ENCODE assay signal across 18 cellular contexts in genomic region chr18:79006106-79006795, GRCh38. TPM values are rescaled to one million over a fixed set of nuclear protein-coding genes. Genes with fewer than 3 reads are reported as not detected.
DNase-seq lines count a peak whose midpoint lies in the region; ATAC-seq and TF ChIP-seq lines count a peak whose summit lies in the region.
"Had no signal": no experiment of that assay in that cellular context is flagged by ENCODE, and none has a peak within 500 bp of the region (broad histone marks: within the 10 kb centered on the region; RNA-seq: fewer than 3 reads in every experiment).

No MANE protein-coding gene starts in this region.

- 0 out of 2 replicates have a peak, but pooled peaks cover 5% of the 10 kb centered on the region for H3K9me3 Mint-ChIP-seq in WTC11
- no peaks in the 10 kb centered on the region for H3K9me3 Mint-ChIP-seq in stimulated activated memory B cell treated with anti-CD40 and anti-IgM and Interleukin-4, amounts not matched to agents 10 μg/mL and 1 μg/mL and 100 μg/mL, for 72 hours
- H3K9me3 Mint-ChIP-seq: CD4-positive, alpha-beta T cell; IgD-negative memory B cell had no signal

- intact Hi-C loops in Right ventricle myocardium superior (cut with DNase I) (no loop called here), Right ventricle myocardium inferior (cut with DNase I) (no loop called here)

- no peak for TF ChIP-seq CTCF in WTC11 (IDR thresholded peaks at IDR 0.05)

- ATAC-seq in Right ventricle myocardium superior (ENCODE audit: poor library complexity) (no peak), Right ventricle myocardium inferior (no peak), WTC11 (peak; percentile 12), GM18873 (IDR thresholded peaks at IDR 0.05; ENCODE audit: low FRiP score, unreplicated experiment) (no peak)
- ATAC-seq in stimulated activated memory B cell treated with anti-CD40 and anti-IgM and Interleukin-4, amounts not matched to agents 10 μg/mL and 1 μg/mL and 100 μg/mL, for 72 hours = peak; percentile 55
- ATAC-seq: A549 had no signal

- DNase-seq in Right ventricle myocardium superior (peak; percentile 34), Right ventricle myocardium inferior (ENCODE audit: missing footprints) (no peak), WTC11 (ENCODE audit: low spot score) (no peak), HK-2 (ENCODE audit: unreplicated experiment) (no peak), cerebellar cortex (ENCODE audit: low spot score) (no peak)
- DNase-seq: AML-193; Caco-2; CD4-positive, alpha-beta T cell; DMS153; DMS79; GDM1; GOT3; HCEC 1CT; KG1 had no signal

- no peaks in the 10 kb centered on the region for H3K4me1 Mint-ChIP-seq in WTC11
- no peaks in the 10 kb centered on the region for H3K4me1 Mint-ChIP-seq in stimulated activated memory B cell treated with anti-CD40 and anti-IgM and Interleukin-4, amounts not matched to agents 10 μg/mL and 1 μg/mL and 100 μg/mL, for 72 hours
- H3K4me1 Mint-ChIP-seq: IgD-negative memory B cell had no signal

- H3K4me3 Mint-ChIP-seq in WTC11 = no peak overlapping the region
- H3K4me3 Mint-ChIP-seq in stimulated activated memory B cell treated with anti-CD40 and anti-IgM and Interleukin-4, amounts not matched to agents 10 μg/mL and 1 μg/mL and 100 μg/mL, for 72 hours = no peak overlapping the region
- H3K4me3 Mint-ChIP-seq: CD4-positive, alpha-beta T cell; IgD-negative memory B cell had no signal

- no peak overlapping the region for H3K27ac Mint-ChIP-seq in WTC11
- H3K27ac Mint-ChIP-seq in stimulated activated memory B cell treated with anti-CD40 and anti-IgM and Interleukin-4, amounts not matched to agents 10 μg/mL and 1 μg/mL and 100 μg/mL, for 72 hours = no peak overlapping the region
- H3K27ac Mint-ChIP-seq: CD4-positive, alpha-beta T cell; IgD-negative memory B cell had no signal

- POLR2A ChIA-PET in WTC11 (lab: Charles Lee) = no interaction called here

- peaks cover 15% of the 10 kb centered on the region for H3K36me3 Mint-ChIP-seq in WTC11
- H3K36me3 Mint-ChIP-seq in stimulated activated memory B cell treated with anti-CD40 and anti-IgM and Interleukin-4, amounts not matched to agents 10 μg/mL and 1 μg/mL and 100 μg/mL, for 72 hours = no peaks in the 10 kb centered on the region
- H3K36me3 Mint-ChIP-seq: IgD-negative memory B cell had no signal

- CTCF ChIA-PET in WTC11 (lab: Charles Lee) = no interaction called here

- no peaks in the 10 kb centered on the region for H3K27me3 Mint-ChIP-seq in WTC11 (ENCODE audit: low read depth)
- H3K27me3 Mint-ChIP-seq in stimulated activated memory B cell treated with anti-CD40 and anti-IgM and Interleukin-4, amounts not matched to agents 10 μg/mL and 1 μg/mL and 100 μg/mL, for 72 hours = peaks cover 9% of the 10 kb centered on the region
- H3K27me3 Mint-ChIP-seq: IgD-negative memory B cell had no signal

TF ChIP-seq in WTC11, 78 proteins besides CTCF, POLR2A, EP300 and RAD21:
- no peak for TF ChIP-seq GRHL2 (CRISPR knock-in tag; IDR thresholded peaks at IDR 0.05; ENCODE audit: insufficient replicate concordance, severe bottlenecking)
- TF ChIP-seq OVOL2 (CRISPR knock-in tag; IDR thresholded peaks at IDR 0.05; ENCODE audit: borderline replicate concordance) = no peak
- TF ChIP-seq ZSCAN18 (CRISPR knock-in tag; IDR thresholded peaks at IDR 0.05) = no peak
- no peak for TF ChIP-seq ZNF232 (CRISPR knock-in tag; IDR thresholded peaks at IDR 0.05)
- TF ChIP-seq GTF2I (CRISPR knock-in tag; conservative IDR thresholded peaks at IDR 0.05) = no peak
- TF ChIP-seq JUN (CRISPR knock-in tag; IDR thresholded peaks at IDR 0.05) = no peak
- no peak for TF ChIP-seq USF1 (CRISPR knock-in tag; IDR thresholded peaks at IDR 0.05)
- TF ChIP-seq, protein P1, sequence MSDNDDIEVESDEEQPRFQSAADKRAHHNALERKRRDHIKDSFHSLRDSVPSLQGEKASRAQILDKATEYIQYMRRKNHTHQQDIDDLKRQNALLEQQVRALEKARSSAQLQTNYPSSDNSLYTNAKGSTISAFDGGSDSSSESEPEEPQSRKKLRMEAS (CRISPR knock-in tag; IDR thresholded peaks at IDR 0.05) = no peak
- TF ChIP-seq ZNF219 (CRISPR knock-in tag; IDR thresholded peaks at IDR 0.05; ENCODE audit: borderline replicate concordance) = no peak

RNA-seq across cellular contexts. Expression of gene SALL3, which starts 26.6 kb away (rescaled TPM):
- total RNA-seq in Right ventricle myocardium superior (0.08 TPM), Right ventricle myocardium inferior (0.05 TPM), WTC11 (2021) (81.3 to 87.0 TPM (median 83.8 TPM) in 3 replicates)
- total RNA-seq: Caco-2 had no signal

Comparison
In these comparisons a context has a peak if more than half of its experiments do, and no peak if none do; other contexts are left out.
1. ATAC-seq: peak in WTC11 (single experiment) and stimulated activated memory B cell treated with anti-CD40 and anti-IgM and Interleukin-4, amounts not matched to agents 10 μg/mL and 1 μg/mL and 100 μg/mL, for 72 hours (single experiment); none in Right ventricle myocardium superior (single experiment), Right ventricle myocardium inferior (single experiment) and GM18873 (single experiment).
2. RNA of gene SALL3, which starts 26.6 kb away (total RNA-seq): 81.3 to 87.0 TPM in WTC11; 0.08 TPM in Right ventricle myocardium superior (single experiment) and 0.05 TPM in Right ventricle myocardium inferior (single experiment); every median in the first group is over 10 times any median in the second.